8 cellular contexts compared by ENCODE assay signal in genomic region chr13:43054803-43055802, GRCh38. TPM values are rescaled to one million over a fixed set of nuclear protein-coding genes. Genes with fewer than 3 reads are reported as not detected.
DNase-seq lines count a peak whose midpoint lies in the region; ATAC-seq and TF ChIP-seq lines count a peak whose summit lies in the region.

No MANE protein-coding gene starts in this region.

- H3K4me3 Mint-ChIP-seq in mesothelial cell of epicardium, result no peak overlapping the region

- H3K27ac Mint-ChIP-seq in mesothelial cell of epicardium, result no peak overlapping the region

- no peak for TF ChIP-seq POLR2A in Peyer's patch (IDR thresholded peaks at IDR 0.05)

- peak overlapping the region; percentile 72 for H3K9ac ChIP-seq in endocrine pancreas (ENCODE audit: control insufficient read depth, insufficient read depth, low read length)

- peak; percentile 53 for ATAC-seq in GM21515 (IDR thresholded peaks at IDR 0.05; ENCODE audit: unreplicated experiment)
- no peak for ATAC-seq in HG02970 (IDR thresholded peaks at IDR 0.05; ENCODE audit: low FRiP score, unreplicated experiment)
- no peak for ATAC-seq in GM21717 (IDR thresholded peaks at IDR 0.05; ENCODE audit: unreplicated experiment)

- H3K27me3 Mint-ChIP-seq in mesothelial cell of epicardium (ENCODE audit: low read depth), result no peaks in the 10 kb centered on the region

- H3K27ac ChIP-seq in Peyer's patch, result peak overlapping the region; percentile 80 to 83 (median 82)

- peaks cover 11% of the 10 kb centered on the region for H3K36me3 Mint-ChIP-seq in mesothelial cell of epicardium

- no peaks in the 10 kb centered on the region for H3K9me3 ChIP-seq in Peyer's patch
- no peaks in the 10 kb centered on the region for H3K9me3 ChIP-seq in endocrine pancreas (ENCODE audit: control insufficient read depth, low read length)

- peaks cover 9% of the 10 kb centered on the region for H3K9me3 Mint-ChIP-seq in mesothelial cell of epicardium

- peak; percentile 34 for DNase-seq in AG20443 (ENCODE audit: low spot score)
- no peak for DNase-seq in Peyer's patch
- DNase-seq in mesothelial cell of epicardium (ENCODE audit: low spot score in 2 of 2, unreplicated experiment in 2 of 2), result peak; percentile 57 to 72
- no peak for DNase-seq in middle frontal gyrus (ENCODE audit: extremely low spot score, low spot score)

- H3K36me3 ChIP-seq in Peyer's patch, result no peaks in the 10 kb centered on the region
- H3K36me3 ChIP-seq in endocrine pancreas (ENCODE audit: control insufficient read depth, insufficient read depth, low read length), result no peaks in the 10 kb centered on the region

- peak overlapping the region; percentile 38 to 61 (median 46) for H3K4me3 ChIP-seq in Peyer's patch
- H3K4me3 ChIP-seq in endocrine pancreas (ENCODE audit: control insufficient read depth, insufficient read depth, low read length), result peak overlapping the region; percentile 97

- no peaks in the 10 kb centered on the region for H3K27me3 ChIP-seq in Peyer's patch
- no peaks in the 10 kb centered on the region for H3K27me3 ChIP-seq in endocrine pancreas (ENCODE audit: control insufficient read depth, insufficient read depth, low read length)

- no peak for TF ChIP-seq CTCF in Peyer's patch (IDR thresholded peaks at IDR 0.05)
- no peak for TF ChIP-seq CTCF in mesothelial cell of epicardium (IDR thresholded peaks at IDR 0.05; ENCODE audit: unreplicated experiment)

- H3K4me1 Mint-ChIP-seq in mesothelial cell of epicardium, result peaks cover 38% of the 10 kb centered on the region

- H3K4me1 ChIP-seq in Peyer's patch (peaks cover 0 to 32% (median 14%) of the 10 kb centered on the region in 4 donors), endocrine pancreas (ENCODE audit: control insufficient read depth, insufficient read depth, low read length) (no peaks in the 10 kb centered on the region)

RNA-seq across cellular contexts. Expression of gene DNAJC15, which starts 31.7 kb away (rescaled TPM):
- 10 to 100 TPM in 2 of 4 donors, 1 to 10 TPM in 2; 5.8 to 27.5 (median 11.9) TPM for total RNA-seq in Peyer's patch
- total RNA-seq in mesothelial cell of epicardium, result 31.6 to 35.9 TPM (median 32.5 TPM) in 3 replicates

Comparison
In these comparisons a context has a peak if more than half of its experiments do, and no peak if none do; other contexts are left out.
1. DNase-seq: peak in AG20443 (single experiment) and mesothelial cell of epicardium (2 of 2); none in Peyer's patch (0 of 3) and middle frontal gyrus (single experiment).